8 cellular contexts compared by ENCODE assay signal in genomic region chr21:45471229-45472052, GRCh38.
DNase-seq lines count a peak whose midpoint lies in the region; ATAC-seq and TF ChIP-seq lines count a peak whose summit lies in the region.

No MANE protein-coding gene starts in this region.

- H3K4me3 Mint-ChIP-seq in nephron, result peak overlapping the region in 2 of 3 experiments; percentile 51 to 62

- in situ Hi-C loops in ACHN (cut with HindIII; ENCODE audit: low pct_ligation_motif_present, low pct_unique_long_range_greater_than_20kb, low sequenced_read_pairs), result no loop called here

- H3K4me1 ChIP-seq in NT2/D1 (ENCODE audit: insufficient read depth, insufficient read length), result peaks cover 33% of the 10 kb centered on the region

- H3K36me3 Mint-ChIP-seq in nephron (ENCODE audit: low read depth), result peaks cover 7% of the 10 kb centered on the region

- ATAC-seq in GM21619 (IDR thresholded peaks at IDR 0.05; ENCODE audit: unreplicated experiment), result no peak

- no peaks in the 10 kb centered on the region for H3K27me3 Mint-ChIP-seq in nephron (ENCODE audit: low read depth)

- H3K36me3 ChIP-seq in NT2/D1 (ENCODE audit: insufficient read depth, insufficient read length, low read length), result peaks cover 98% of the 10 kb centered on the region

- no peaks in the 10 kb centered on the region for H3K27me3 ChIP-seq in NT2/D1 (ENCODE audit: insufficient read depth, insufficient read length)

- H3K27ac Mint-ChIP-seq in nephron, result peak overlapping the region; percentile 89 to 99 (median 97)

- peak overlapping the region; percentile 17 for H3K9ac ChIP-seq in NT2/D1 (ENCODE audit: insufficient read length, low read depth)

- peaks cover 24% of the 10 kb centered on the region for H3K4me1 Mint-ChIP-seq in nephron

- H3K9me3 Mint-ChIP-seq in nephron, result no peaks in the 10 kb centered on the region

- no peak for TF ChIP-seq CTCF in epithelial cell of esophagus (IDR thresholded peaks at IDR 0.05; ENCODE audit: insufficient read depth, low read depth, low read length, missing control alignments)
- no peak for TF ChIP-seq CTCF in nephron (IDR thresholded peaks at IDR 0.05; ENCODE audit: unreplicated experiment in 3 of 3)

- no peak overlapping the region for H3K4me3 ChIP-seq in NT2/D1 (ENCODE audit: insufficient read length, low read depth)
- H3K4me3 ChIP-seq in epithelial cell of esophagus (ENCODE audit: low read length), result peak overlapping the region; percentile 4

- DNase-seq in ACHN (peak; percentile 51), NT2/D1 (ENCODE audit: low read depth, low spot score) (no peak), epithelial cell of esophagus (ENCODE audit: low read depth) (peak; percentile 91), NCI-H2171 treated with DMSO at 0.1 percent for 48 hours (lab: John Stamatoyannopoulos, UW) (no peak), T1000 (lab: John Stamatoyannopoulos, UW) (no peak)
- DNase-seq in activated effector memory CD4-positive, alpha-beta T cell treated with anti-CD3 and anti-CD28 coated beads, Interleukin-2, amount 50 U/mL, for 16 hours, result no peak

- peaks cover 5% of the 10 kb centered on the region; the same call in 1 of the 2 replicates for H3K9me3 ChIP-seq in NT2/D1 (ENCODE audit: insufficient read depth, low read length)

Comparison
In these comparisons a context has a peak if more than half of its experiments do, and no peak if none do; other contexts are left out.
1. DNase-seq: peak in ACHN (single experiment) and epithelial cell of esophagus (single experiment); none in NT2/D1 (single experiment), NCI-H2171 treated with DMSO at 0.1 percent for 48 hours (single experiment), activated effector memory CD4-positive, alpha-beta T cell treated with anti-CD3 and anti-CD28 coated beads, Interleukin-2, amount 50 U/mL, for 16 hours (single experiment) and T1000 (single experiment).